1 cellular context compared by ENCODE assay signal in the genomic region with DNA sequence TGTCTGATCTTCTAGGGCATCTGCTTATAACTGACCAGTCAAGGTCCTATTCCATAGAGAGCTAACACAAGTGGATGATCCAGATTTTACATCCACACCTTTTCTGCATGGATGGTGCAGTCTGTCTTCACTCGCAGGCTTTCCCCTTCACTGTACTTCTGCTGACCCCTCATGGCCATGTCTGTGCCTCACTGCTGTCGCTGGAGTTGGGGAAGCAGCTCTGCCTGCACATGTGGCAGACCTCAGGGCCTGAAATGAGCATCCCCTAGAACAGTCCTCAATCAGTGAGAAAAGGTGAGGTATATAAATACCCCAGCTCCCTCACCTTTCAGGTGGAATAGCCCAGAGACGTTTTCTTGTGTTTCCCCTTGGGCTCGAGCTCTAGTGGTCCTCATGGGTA.
TF ChIP-seq lines count a peak whose summit lies in the region.

No MANE protein-coding gene starts in this region.

TF ChIP-seq in SK-N-SH, 30 proteins besides CTCF, POLR2A, EP300 and RAD21:
- TF ChIP-seq, protein P1, sequence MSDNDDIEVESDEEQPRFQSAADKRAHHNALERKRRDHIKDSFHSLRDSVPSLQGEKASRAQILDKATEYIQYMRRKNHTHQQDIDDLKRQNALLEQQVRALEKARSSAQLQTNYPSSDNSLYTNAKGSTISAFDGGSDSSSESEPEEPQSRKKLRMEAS (IDR thresholded peaks at IDR 0.05; ENCODE audit: low read depth) = no peak
- TF ChIP-seq TEAD4 (IDR thresholded peaks at IDR 0.05; ENCODE audit: borderline replicate concordance, insufficient read depth) (no peak), JUND (IDR thresholded peaks at IDR 0.05) (no peak)
- TF ChIP-seq, protein P2, sequence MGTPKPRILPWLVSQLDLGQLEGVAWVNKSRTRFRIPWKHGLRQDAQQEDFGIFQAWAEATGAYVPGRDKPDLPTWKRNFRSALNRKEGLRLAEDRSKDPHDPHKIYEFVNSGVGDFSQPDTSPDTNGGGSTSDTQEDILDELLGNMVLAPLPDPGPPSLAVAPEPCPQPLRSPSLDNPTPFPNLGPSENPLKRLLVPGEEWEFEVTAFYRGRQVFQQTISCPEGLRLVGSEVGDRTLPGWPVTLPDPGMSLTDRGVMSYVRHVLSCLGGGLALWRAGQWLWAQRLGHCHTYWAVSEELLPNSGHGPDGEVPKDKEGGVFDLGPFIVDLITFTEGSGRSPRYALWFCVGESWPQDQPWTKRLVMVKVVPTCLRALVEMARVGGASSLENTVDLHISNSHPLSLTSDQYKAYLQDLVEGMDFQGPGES (IDR thresholded peaks at IDR 0.05; ENCODE audit: low read depth, low read length) = no peak
